Comparison of ENCODE assay signal across 22 cellular contexts in genomic region chr16:84874004-84874435, GRCh38. TPM values are rescaled to one million over a fixed set of nuclear protein-coding genes. Genes with fewer than 3 reads are reported as not detected.
DNase-seq lines count a peak whose midpoint lies in the region; TF ChIP-seq lines count a peak whose summit lies in the region.
"Had no signal": no experiment of that assay in that cellular context is flagged by ENCODE, and none has a peak within 500 bp of the region (broad histone marks: within the 10 kb centered on the region; RNA-seq: fewer than 3 reads in every experiment).

No MANE protein-coding gene starts in this region.

- H3K27me3 ChIP-seq in BE2C (no peaks in the 10 kb centered on the region), brain microvascular endothelial cell (replicated peaks) (no peaks in the 10 kb centered on the region), prostate gland (replicated peaks; ENCODE audit: insufficient read depth) (no peaks in the 10 kb centered on the region)
- H3K27me3 ChIP-seq: breast epithelium, foreskin keratinocyte, testis had no signal

- H3K4me1 ChIP-seq in BE2C, result no peaks in the 10 kb centered on the region
- H3K4me1 ChIP-seq in prostate gland (replicated peaks), result no peaks in the 10 kb centered on the region
- H3K4me1 ChIP-seq: breast epithelium, foreskin keratinocyte had no signal

- in situ Hi-C loops in brain microvascular endothelial cell (cut with HindIII; ENCODE audit: low pct_ligation_motif_present, low sequenced_read_pairs), result no loop called here

- peak overlapping the region; percentile 3; the same call in 1 of the 2 replicates for H3K27ac Mint-ChIP-seq in HFFc6
- H3K27ac Mint-ChIP-seq in mesothelial cell of epicardium, result peak overlapping the region; percentile 0
- H3K27ac Mint-ChIP-seq: immature natural killer cell had no signal

- peak; percentile 76 for DNase-seq in BE2C
- no peak for DNase-seq in HFFc6
- no peak for DNase-seq in brain microvascular endothelial cell
- no peak for DNase-seq in mesothelial cell of epicardium (ENCODE audit: low spot score in 2 of 2, unreplicated experiment in 2 of 2)
- no peak for DNase-seq in prostate gland (ENCODE audit: low spot score)
- DNase-seq in NCI-H128 (lab: John Stamatoyannopoulos, UW; ENCODE audit: unreplicated experiment), result no peak
- DNase-seq in AML-193 (lab: John Stamatoyannopoulos, UW), result no peak
- no peak for DNase-seq in NCI-H1930 (lab: John Stamatoyannopoulos, UW)
- DNase-seq: activated CD4-positive, alpha-beta T cell treated with anti-CD3 and anti-CD28 coated beads for 48 hours; activated T-cell treated with anti-CD3 and anti-CD28 coated beads, Interleukin-2, amount 50 U/mL, for 4 hours; amniotic stem cell; Calu3; effector memory CD4-positive, alpha-beta T cell; foreskin keratinocyte; immature natural killer cell; lower lobe of right lung; NCI-H1417; stimulated activated CD4-positive, alpha-beta T cell treated with anti-CD3 and anti-CD28 coated beads, Interleukin-2, amount 100 ng/mL, for 24 hours; testis had no signal

- H3K4me3 ChIP-seq in BE2C (ENCODE audit: low read depth, low read length), result 0 out of 2 replicates have a peak overlapping the region, but pooled peaks have one; percentile 13
- H3K4me3 ChIP-seq in brain microvascular endothelial cell (ENCODE audit: low read depth, low read length), result no peak overlapping the region
- no peak overlapping the region for H3K4me3 ChIP-seq in prostate gland
- H3K4me3 ChIP-seq: breast epithelium, lower lobe of right lung, testis had no signal

- no peak for TF ChIP-seq POLR2A in prostate gland (IDR thresholded peaks at IDR 0.05)

- intact Hi-C loops in prostate gland (cut with DNase I), result no loop called here

- no peak overlapping the region for H3K4me3 Mint-ChIP-seq in HFFc6
- H3K4me3 Mint-ChIP-seq in mesothelial cell of epicardium, result no peak overlapping the region
- H3K4me3 Mint-ChIP-seq: activated T-cell treated with anti-CD3 and anti-CD28 coated beads, Interleukin-2, amount 50 U/mL, for 4 hours; immature natural killer cell had no signal

- H3K4me1 Mint-ChIP-seq in HFFc6 (ENCODE audit: low read depth), result peaks cover 8% of the 10 kb centered on the region; the same call in 1 of the 2 replicates
- H3K4me1 Mint-ChIP-seq in mesothelial cell of epicardium, result no peaks in the 10 kb centered on the region
- H3K4me1 Mint-ChIP-seq: immature natural killer cell had no signal

- H3K9me3 ChIP-seq in BE2C (0 out of 2 replicates have a peak, but pooled peaks cover 2% of the 10 kb centered on the region), prostate gland (no peaks in the 10 kb centered on the region)
- H3K9me3 ChIP-seq: breast epithelium, lower lobe of right lung, testis had no signal

- TF ChIP-seq CTCF in BE2C (IDR thresholded peaks at IDR 0.05; ENCODE audit: low read depth, low read length), result no peak
- no peak for TF ChIP-seq CTCF in HFFc6 (IDR thresholded peaks at IDR 0.05)
- no peak for TF ChIP-seq CTCF in brain microvascular endothelial cell (IDR thresholded peaks at IDR 0.05; ENCODE audit: low read depth, low read length, missing control alignments)
- no peak for TF ChIP-seq CTCF in mesothelial cell of epicardium (IDR thresholded peaks at IDR 0.05; ENCODE audit: unreplicated experiment)
- TF ChIP-seq CTCF in prostate gland (IDR thresholded peaks at IDR 0.05), result no peak

- H3K27ac ChIP-seq in brain microvascular endothelial cell (peak overlapping the region; percentile 13), prostate gland (peak overlapping the region in 1 of 2 donors; percentile 34)
- H3K27ac ChIP-seq: breast epithelium, C4-2B, foreskin keratinocyte, lower lobe of right lung, VCaP had no signal

- H3K36me3 ChIP-seq in BE2C (no peaks in the 10 kb centered on the region), brain microvascular endothelial cell (replicated peaks) (peaks cover 29% of the 10 kb centered on the region), prostate gland (peaks cover 0 to 7% of the 10 kb centered on the region in 2 donors)
- H3K36me3 ChIP-seq: breast epithelium had no signal

- 47% methylated on average over 4 of the region's 4 CpGs for WGBS in prostate gland

- H3K27me3 Mint-ChIP-seq in HFFc6 (ENCODE audit: insufficient read depth), result no peaks in the 10 kb centered on the region
- H3K27me3 Mint-ChIP-seq in mesothelial cell of epicardium (ENCODE audit: low read depth), result no peaks in the 10 kb centered on the region

- no peaks in the 10 kb centered on the region for H3K9me3 Mint-ChIP-seq in HFFc6
- no peaks in the 10 kb centered on the region for H3K9me3 Mint-ChIP-seq in mesothelial cell of epicardium
- H3K9me3 Mint-ChIP-seq: activated T-cell treated with anti-CD3 and anti-CD28 coated beads, Interleukin-2, amount 50 U/mL, for 4 hours; immature natural killer cell had no signal

- H3K36me3 Mint-ChIP-seq in HFFc6 (ENCODE audit: low read depth), result peaks cover 9% of the 10 kb centered on the region; the same call in 1 of the 2 replicates
- H3K36me3 Mint-ChIP-seq in mesothelial cell of epicardium, result peaks cover 31% of the 10 kb centered on the region
- H3K36me3 Mint-ChIP-seq: immature natural killer cell had no signal

RNA-seq across cellular contexts. Expression of gene CRISPLD2, which starts 54.2 kb away (rescaled TPM):
- 0.52 TPM for polyA plus RNA-seq in BE2C (2012; ENCODE audit: insufficient read depth, insufficient read length, low read depth)
- total RNA-seq in HFFc6 (2021; fragmentation: NEBNext Ultra II Directional; extraction: Animal tissue kit (Norgen Biotek cat#: 25700)), result 10 to 100 TPM; 12.2 to 15.5 (median 13.6) TPM
- total RNA-seq in mesothelial cell of epicardium, result 72.4 to 83.0 TPM (median 80.1 TPM) in 3 replicates
- 100 to 1,000 TPM; 186 to 226 TPM for total RNA-seq in prostate gland
